8 cellular contexts compared by ENCODE assay signal in genomic region chr5:140108093-140109049, GRCh38.
DNase-seq lines count a peak whose midpoint lies in the region; TF ChIP-seq lines count a peak whose summit lies in the region.

No MANE protein-coding gene starts in this region.

- H3K4me3 ChIP-seq in brain microvascular endothelial cell (ENCODE audit: low read depth, low read length) = peak overlapping the region; percentile 78

- H3K4me1 Mint-ChIP-seq in stimulated activated naive CD8-positive, alpha-beta T cell treated with anti-CD3 and anti-CD28 coated beads, Interleukin-15, Interleukin-2, amounts not matched to agents 100 ng/mL and 50 ng/mL, for 24 hours (ENCODE audit: low read depth) = peaks cover 48% of the 10 kb centered on the region

- H3K27ac Mint-ChIP-seq in stimulated activated naive CD8-positive, alpha-beta T cell treated with anti-CD3 and anti-CD28 coated beads, Interleukin-15, Interleukin-2, amounts not matched to agents 100 ng/mL and 50 ng/mL, for 24 hours = peak overlapping the region; percentile 83

- TF ChIP-seq CTCF in RWPE1 (conservative IDR thresholded peaks at IDR 0.05; ENCODE audit: low read depth) (no peak), brain microvascular endothelial cell (IDR thresholded peaks at IDR 0.05; ENCODE audit: low read depth, low read length, missing control alignments) (no peak)

- H3K9me3 Mint-ChIP-seq in stimulated activated naive CD8-positive, alpha-beta T cell treated with anti-CD3 and anti-CD28 coated beads, Interleukin-15, Interleukin-2, amounts not matched to agents 100 ng/mL and 50 ng/mL, for 24 hours = no peaks in the 10 kb centered on the region

- H3K4me3 Mint-ChIP-seq in stimulated activated naive CD8-positive, alpha-beta T cell treated with anti-CD3 and anti-CD28 coated beads, Interleukin-15, Interleukin-2, amounts not matched to agents 100 ng/mL and 50 ng/mL, for 24 hours = peak overlapping the region; percentile 88

- CTCF ChIA-PET in RWPE1 (lab: Yijun Ruan, JAX) = interaction anchor here (0.7 to 1.6 kb wide), 6 partner anchors 36 to 137 kb away, joined by 3 to 4 read pairs (median 3); no protein-coding TSS in a partner anchor

- H3K36me3 Mint-ChIP-seq in stimulated activated naive CD8-positive, alpha-beta T cell treated with anti-CD3 and anti-CD28 coated beads, Interleukin-15, Interleukin-2, amounts not matched to agents 100 ng/mL and 50 ng/mL, for 24 hours (ENCODE audit: low read depth) = no peaks in the 10 kb centered on the region

- H3K27me3 ChIP-seq in brain microvascular endothelial cell (replicated peaks) (peaks cover 3% of the 10 kb centered on the region), layer of hippocampus (ENCODE audit: control insufficient read depth, insufficient read depth, low read length) (no peaks in the 10 kb centered on the region)

- POLR2A ChIA-PET in RWPE1 (lab: Yijun Ruan, JAX; ENCODE audit: low non-redundant PET) = interaction anchor here (0.5 to 0.7 kb wide), 4 partner anchors 29 to 547 kb away, joined by 3 to 6 read pairs (median 4); partner anchors contain the start of gene UBE2D2

- in situ Hi-C loops in brain microvascular endothelial cell (cut with HindIII; ENCODE audit: low pct_ligation_motif_present, low sequenced_read_pairs) = no loop called here

- DNase-seq in activated naive CD4-positive, alpha-beta T cell treated with Interleukin-2 at 50 U/mL for 16 hours = peak; percentile 34
- no peak for DNase-seq in activated naive CD4-positive, alpha-beta T cell (lab: John Stamatoyannopoulos, UW)
- peak; percentile 53 for DNase-seq in RWPE1 (ENCODE audit: low spot score)
- DNase-seq in brain microvascular endothelial cell = no peak
- no peak for DNase-seq in NK-92 (lab: John Stamatoyannopoulos, UW; ENCODE audit: unreplicated experiment)
- no peak for DNase-seq in foreskin melanocyte

- H3K27me3 Mint-ChIP-seq in stimulated activated naive CD8-positive, alpha-beta T cell treated with anti-CD3 and anti-CD28 coated beads, Interleukin-15, Interleukin-2, amounts not matched to agents 100 ng/mL and 50 ng/mL, for 24 hours = peaks cover 11% of the 10 kb centered on the region

- no peaks in the 10 kb centered on the region for H3K36me3 ChIP-seq in brain microvascular endothelial cell (replicated peaks)

- H3K27ac ChIP-seq in RWPE1 (peak overlapping the region; percentile 97), brain microvascular endothelial cell (peak overlapping the region; percentile 90), layer of hippocampus (ENCODE audit: low read depth, low read length) (peak overlapping the region; percentile 98)

Comparison
In these comparisons a context has a peak if more than half of its experiments do, and no peak if none do; other contexts are left out.
1. DNase-seq: peak in activated naive CD4-positive, alpha-beta T cell treated with Interleukin-2 at 50 U/mL for 16 hours (single experiment) and RWPE1 (single experiment); none in activated naive CD4-positive, alpha-beta T cell (0 of 4), brain microvascular endothelial cell (single experiment), NK-92 (single experiment) and foreskin melanocyte (single experiment).
2. Peak in every context shown above with its lines, with median percentiles within 50 percentile points of each other: H3K27ac ChIP-seq.